ENCODE assay signal across 1 cellular context in the genomic region with DNA sequence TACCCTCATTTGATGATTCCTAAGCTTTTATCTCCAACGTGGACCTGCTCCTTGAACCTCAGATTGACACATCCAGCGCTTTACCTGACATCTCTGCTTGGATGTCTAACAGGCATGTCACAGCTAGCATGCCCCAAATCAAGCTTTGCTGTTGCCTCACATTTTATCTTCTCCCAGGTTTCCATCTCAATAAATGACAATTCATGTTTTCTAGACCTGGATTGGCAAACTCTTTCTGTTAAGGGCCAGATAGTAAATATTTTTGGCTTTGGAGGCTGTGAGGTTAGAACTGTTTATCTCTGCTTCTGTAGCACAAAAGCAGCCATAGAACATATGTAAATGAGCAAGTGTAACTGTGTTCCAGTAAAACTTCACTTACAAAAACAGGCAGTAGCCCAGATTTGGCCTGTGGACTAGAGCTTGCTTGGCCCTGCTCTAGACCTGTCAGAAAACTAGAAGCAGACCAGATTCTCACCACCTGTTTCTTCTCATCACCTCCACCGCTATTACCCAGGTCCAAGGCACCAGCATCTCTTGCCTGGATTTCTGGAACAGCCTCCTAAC.
A peak's percentile ranks its signal among the peaks of the same experiment; 100 is the strongest.
TF ChIP-seq lines count a peak whose summit lies in the region.

No MANE protein-coding gene starts in this region.

TF ChIP-seq in IMR-90, 13 proteins besides CTCF, POLR2A, EP300 and RAD21:
- TF ChIP-seq MAFK (IDR thresholded peaks at IDR 0.05; ENCODE audit: low read depth, low read length) (no peak), CHD1 (IDR thresholded peaks at IDR 0.05; ENCODE audit: low read depth, low read length) (no peak), CEBPB (IDR thresholded peaks at IDR 0.05; ENCODE audit: low read depth, low read length) (peak; percentile 28; the same call in 1 of the 2 replicates), NFE2L2 (IDR thresholded peaks at IDR 0.05; ENCODE audit: low read depth, low read length) (no peak), BHLHE40 (IDR thresholded peaks at IDR 0.05; ENCODE audit: low read depth, low read length) (no peak), MAZ (IDR thresholded peaks at IDR 0.05; ENCODE audit: borderline replicate concordance, low read depth, low read length) (no peak), SMC3 (IDR thresholded peaks at IDR 0.05; ENCODE audit: low read depth, low read length) (no peak), RFX5 (IDR thresholded peaks at IDR 0.05; ENCODE audit: low read depth, low read length) (no peak)
- TF ChIP-seq, protein P1, sequence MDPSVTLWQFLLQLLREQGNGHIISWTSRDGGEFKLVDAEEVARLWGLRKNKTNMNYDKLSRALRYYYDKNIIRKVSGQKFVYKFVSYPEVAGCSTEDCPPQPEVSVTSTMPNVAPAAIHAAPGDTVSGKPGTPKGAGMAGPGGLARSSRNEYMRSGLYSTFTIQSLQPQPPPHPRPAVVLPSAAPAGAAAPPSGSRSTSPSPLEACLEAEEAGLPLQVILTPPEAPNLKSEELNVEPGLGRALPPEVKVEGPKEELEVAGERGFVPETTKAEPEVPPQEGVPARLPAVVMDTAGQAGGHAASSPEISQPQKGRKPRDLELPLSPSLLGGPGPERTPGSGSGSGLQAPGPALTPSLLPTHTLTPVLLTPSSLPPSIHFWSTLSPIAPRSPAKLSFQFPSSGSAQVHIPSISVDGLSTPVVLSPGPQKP (IDR thresholded peaks at IDR 0.05; ENCODE audit: borderline replicate concordance, low read depth, low read length) = no peak
